Comparison of ENCODE assay signal across 31 cellular contexts in the genomic region with DNA sequence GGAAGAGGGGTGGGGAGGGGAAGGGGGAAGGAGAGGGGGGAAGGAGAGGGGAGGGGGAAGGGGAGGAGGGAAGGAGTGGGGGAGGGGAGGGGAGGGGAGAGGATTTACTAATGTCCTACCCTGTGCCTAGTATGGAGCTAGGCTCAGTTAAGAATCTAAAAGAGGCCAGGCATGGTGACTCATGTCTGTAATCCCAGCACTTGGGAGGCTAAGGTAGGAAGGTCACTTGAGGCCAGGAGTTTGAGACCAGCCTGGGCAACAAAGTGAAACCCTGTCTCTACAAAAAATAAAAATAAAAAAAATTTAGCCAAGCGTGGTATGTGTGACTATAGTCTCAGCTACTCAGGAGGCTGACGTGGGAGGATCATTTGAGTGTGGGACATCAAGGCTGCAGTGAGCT. TPM values are rescaled to one million over a fixed set of nuclear protein-coding genes. Genes with fewer than 3 reads are reported as not detected.
A peak's percentile ranks its signal among the peaks of the same experiment; 100 is the strongest.
DNase-seq lines count a peak whose midpoint lies in the region; ATAC-seq and TF ChIP-seq lines count a peak whose summit lies in the region.
"Had no signal": no experiment of that assay in that cellular context is flagged by ENCODE, and none has a peak within 500 bp of the region (broad histone marks: within the 10 kb centered on the region; RNA-seq: fewer than 3 reads in every experiment).

No MANE protein-coding gene starts in this region.

- H3K23ac ChIP-seq in H9 (ENCODE audit: insufficient read length, low read depth, low read length): no peak overlapping the region

- no peak overlapping the region for H3K56ac ChIP-seq in H9 (ENCODE audit: insufficient read length, low read depth, low read length)

- no CpG with 5 or more reads among the region's 2 CpGs for WGBS in H9 (ENCODE audit: extremely low coverage, insufficient read length, low lambda C conversion rate)

- H3K4me3 Mint-ChIP-seq in activated CD8-positive, alpha-beta T cell treated with anti-CD3 and anti-CD28 coated beads for 36 hours: no peak overlapping the region
- H3K4me3 Mint-ChIP-seq in activated CD8-positive, alpha-beta T cell treated with anti-CD3 and anti-CD28 coated beads, Interleukin-2, amount 10 ng/mL, durations not matched to agents 7 days and 5 days: no peak overlapping the region
- H3K4me3 Mint-ChIP-seq in stimulated activated memory B cell treated with anti-CD40 and anti-IgM and Interleukin-4, amounts not matched to agents 10 μg/mL and 1 μg/mL and 100 μg/mL, for 72 hours: no peak overlapping the region
- no peak overlapping the region for H3K4me3 Mint-ChIP-seq in H9
- H3K4me3 Mint-ChIP-seq: activated CD4-positive, alpha-beta memory T cell treated with anti-CD3 and anti-CD28 coated beads, Interleukin-2, amount 10 ng/mL, durations not matched to agents 7 days and 5 days; CD4-positive, CD25-positive, alpha-beta regulatory T cell had no signal

- H3K79me2 ChIP-seq in H9 (ENCODE audit: insufficient read depth, low read length): no peaks in the 10 kb centered on the region

- ATAC-seq in activated CD8-positive, alpha-beta T cell treated with anti-CD3 and anti-CD28 coated beads for 36 hours: peak; percentile 10
- ATAC-seq in activated CD8-positive, alpha-beta T cell treated with anti-CD3 and anti-CD28 coated beads, Interleukin-2, amount 10 ng/mL, durations not matched to agents 7 days and 5 days: no peak
- no peak for ATAC-seq in stimulated activated memory B cell treated with anti-CD40 and anti-IgM and Interleukin-4, amounts not matched to agents 10 μg/mL and 1 μg/mL and 100 μg/mL, for 72 hours
- ATAC-seq in HG03139 (IDR thresholded peaks at IDR 0.05; ENCODE audit: unreplicated experiment): no peak
- ATAC-seq: A549; activated naive CD4-positive, alpha-beta T cell treated with anti-CD3 and anti-CD28 coated beads, Interleukin-2, amount 50 U/mL, for 72 hours; left cardiac atrium; mucosa of descending colon; upper lobe of right lung had no signal

- no peak overlapping the region for H3K18ac ChIP-seq in H9 (ENCODE audit: insufficient read length, low read depth, low read length)

- H3K27me3 Mint-ChIP-seq in activated CD8-positive, alpha-beta T cell treated with anti-CD3 and anti-CD28 coated beads for 36 hours: no peaks in the 10 kb centered on the region
- H3K27me3 Mint-ChIP-seq in activated CD8-positive, alpha-beta T cell treated with anti-CD3 and anti-CD28 coated beads, Interleukin-2, amount 10 ng/mL, durations not matched to agents 7 days and 5 days (ENCODE audit: low read depth): no peaks in the 10 kb centered on the region
- no peaks in the 10 kb centered on the region for H3K27me3 Mint-ChIP-seq in stimulated activated memory B cell treated with anti-CD40 and anti-IgM and Interleukin-4, amounts not matched to agents 10 μg/mL and 1 μg/mL and 100 μg/mL, for 72 hours
- no peaks in the 10 kb centered on the region for H3K27me3 Mint-ChIP-seq in H9 (ENCODE audit: low read depth)
- H3K27me3 Mint-ChIP-seq: activated CD4-positive, alpha-beta memory T cell treated with anti-CD3 and anti-CD28 coated beads, Interleukin-2, amount 10 ng/mL, durations not matched to agents 7 days and 5 days; CD4-positive, CD25-positive, alpha-beta regulatory T cell had no signal

- no peak for DNase-seq in activated CD8-positive, alpha-beta T cell treated with anti-CD3 and anti-CD28 coated beads for 36 hours
- DNase-seq in activated CD8-positive, alpha-beta T cell treated with anti-CD3 and anti-CD28 coated beads, Interleukin-2, amount 10 ng/mL, durations not matched to agents 7 days and 5 days: no peak
- peak; percentile 28 for DNase-seq in HT1080 (ENCODE audit: low read depth)
- DNase-seq in amniotic epithelial cell (ENCODE audit: low read depth): peak; percentile 12
- DNase-seq in H9: no peak
- DNase-seq in COLO668 (lab: John Stamatoyannopoulos, UW; ENCODE audit: unreplicated experiment): no peak
- DNase-seq: activated CD4-positive, alpha-beta memory T cell treated with anti-CD3 and anti-CD28 coated beads, Interleukin-2, amount 10 ng/mL, durations not matched to agents 7 days and 5 days; activated CD4-positive, alpha-beta T cell treated with anti-CD3 and anti-CD28 coated beads for 1 hour; activated effector memory CD4-positive, alpha-beta T cell treated with Interleukin-2 at 50 U/mL for 16 hours; AML-193; CD4-positive, CD25-positive, alpha-beta regulatory T cell; GOT3; hippocampal formation; Kasumi-1; left cardiac atrium; mucosa of descending colon; NCI-H1048; NCI-H1694; NCI-H446; NCI-H748 treated with DMSO at 0.1 percent for 48 hours; stimulated activated CD4-positive, alpha-beta T cell treated with anti-CD3 and anti-CD28 coated beads, Interleukin-15, amount 100 ng/mL, for 24 hours; stimulated activated naive CD4-positive, alpha-beta T cell; upper lobe of right lung had no signal

- H2BK12ac ChIP-seq in H9 (ENCODE audit: insufficient read length, low read depth, low read length): no peak overlapping the region

- no peak overlapping the region for H3K14ac ChIP-seq in H9 (ENCODE audit: insufficient read depth, low read length)

- no peak overlapping the region for H2BK20ac ChIP-seq in H9 (ENCODE audit: low read depth, low read length, poor library complexity, severe bottlenecking)

- no peak overlapping the region for H2AFZ ChIP-seq in H9 (ENCODE audit: low read length)

- H2AK5ac ChIP-seq in H9 (ENCODE audit: insufficient read length, low read length): no peak overlapping the region

- H4K91ac ChIP-seq in H9 (ENCODE audit: insufficient read length, low read depth, low read length): no peak overlapping the region

- CTCF ChIA-PET in activated CD8-positive, alpha-beta T cell treated with anti-CD3 and anti-CD28 coated beads for 36 hours (lab: Charles Lee): no interaction called here
- CTCF ChIA-PET in activated CD8-positive, alpha-beta T cell treated with anti-CD3 and anti-CD28 coated beads, Interleukin-2, amount 10 ng/mL, durations not matched to agents 7 days and 5 days (lab: Charles Lee): interaction anchor here (0.6 to 1.7 kb wide), 2 partner anchors 28 to 32 kb away, joined by 5 read pairs; no protein-coding TSS in a partner anchor

- H3K36me3 Mint-ChIP-seq in activated CD8-positive, alpha-beta T cell treated with anti-CD3 and anti-CD28 coated beads for 36 hours (ENCODE audit: low read depth): peaks cover 20% of the 10 kb centered on the region
- H3K36me3 Mint-ChIP-seq in activated CD8-positive, alpha-beta T cell treated with anti-CD3 and anti-CD28 coated beads, Interleukin-2, amount 10 ng/mL, durations not matched to agents 7 days and 5 days (ENCODE audit: low read depth): peaks cover 37% of the 10 kb centered on the region
- peaks cover 35% of the 10 kb centered on the region for H3K36me3 Mint-ChIP-seq in stimulated activated memory B cell treated with anti-CD40 and anti-IgM and Interleukin-4, amounts not matched to agents 10 μg/mL and 1 μg/mL and 100 μg/mL, for 72 hours
- H3K36me3 Mint-ChIP-seq in H9 (ENCODE audit: insufficient read depth in 1 of 3, low read depth in 3 of 3): peaks cover 8 to 29% (median 28%) of the 10 kb centered on the region in 3 experiments; a peak in 6 of 7 replicates

- no peak overlapping the region for H3T11ph ChIP-seq in H9 (ENCODE audit: low read length)

- H3K9me3 ChIP-seq in H9 (ENCODE audit: control insufficient read depth, low read depth, low read length): no peaks in the 10 kb centered on the region
- H3K9me3 ChIP-seq: A549, breast epithelium, mucosa of descending colon, suprapubic skin, upper lobe of right lung had no signal

- no peak overlapping the region for H4K8ac ChIP-seq in H9 (replicated peaks; ENCODE audit: insufficient read length, low read depth, low read length)

- no peak overlapping the region for H3K4ac ChIP-seq in H9 (ENCODE audit: low read depth, low read length)

- H3K4me2 ChIP-seq in H9 (ENCODE audit: insufficient read depth, insufficient read length, low read length): no peak overlapping the region
- H3K4me2 ChIP-seq: A549 had no signal

- intact Hi-C loops in activated CD8-positive, alpha-beta T cell treated with anti-CD3 and anti-CD28 coated beads for 36 hours (cut with micrococcal nuclease): no loop called here

- H3K79me1 ChIP-seq in H9 (ENCODE audit: insufficient read depth, low read depth, low read length, poor library complexity, severe bottlenecking): no peaks in the 10 kb centered on the region

- H3K27ac Mint-ChIP-seq in activated CD8-positive, alpha-beta T cell treated with anti-CD3 and anti-CD28 coated beads for 36 hours: no peak overlapping the region
- H3K27ac Mint-ChIP-seq in activated CD8-positive, alpha-beta T cell treated with anti-CD3 and anti-CD28 coated beads, Interleukin-2, amount 10 ng/mL, durations not matched to agents 7 days and 5 days: no peak overlapping the region
- peak overlapping the region; percentile 70 for H3K27ac Mint-ChIP-seq in stimulated activated memory B cell treated with anti-CD40 and anti-IgM and Interleukin-4, amounts not matched to agents 10 μg/mL and 1 μg/mL and 100 μg/mL, for 72 hours
- H3K27ac Mint-ChIP-seq in H9: no peak overlapping the region; a peak in 1 of 7 replicates
- H3K27ac Mint-ChIP-seq: activated CD4-positive, alpha-beta memory T cell treated with anti-CD3 and anti-CD28 coated beads, Interleukin-2, amount 10 ng/mL, durations not matched to agents 7 days and 5 days; CD4-positive, CD25-positive, alpha-beta regulatory T cell had no signal

- no peaks in the 10 kb centered on the region for H3K23me2 ChIP-seq in H9 (ENCODE audit: insufficient read length, low read depth, low read length, poor library complexity, severe bottlenecking)

- no peaks in the 10 kb centered on the region for H3K4me1 ChIP-seq in H9 (ENCODE audit: insufficient read depth, low read length)
- H3K4me1 ChIP-seq: breast epithelium, suprapubic skin, upper lobe of right lung had no signal

- H2BK15ac ChIP-seq in H9 (ENCODE audit: low read depth, low read length): no peak overlapping the region

- H3K27ac ChIP-seq in H9 (ENCODE audit: insufficient read length, low read depth, low read length): no peak overlapping the region
- H3K27ac ChIP-seq: A549, breast epithelium, RWPE1, suprapubic skin, upper lobe of right lung had no signal

- no peak overlapping the region for H2BK5ac ChIP-seq in H9 (ENCODE audit: insufficient read length, low read length)

- peaks cover 5% of the 10 kb centered on the region for H3K4me1 Mint-ChIP-seq in activated CD8-positive, alpha-beta T cell treated with anti-CD3 and anti-CD28 coated beads for 36 hours (ENCODE audit: low read depth)
- H3K4me1 Mint-ChIP-seq in activated CD8-positive, alpha-beta T cell treated with anti-CD3 and anti-CD28 coated beads, Interleukin-2, amount 10 ng/mL, durations not matched to agents 7 days and 5 days (ENCODE audit: low read depth): peaks cover 9% of the 10 kb centered on the region
- H3K4me1 Mint-ChIP-seq in stimulated activated memory B cell treated with anti-CD40 and anti-IgM and Interleukin-4, amounts not matched to agents 10 μg/mL and 1 μg/mL and 100 μg/mL, for 72 hours: peaks cover 21% of the 10 kb centered on the region
- H3K4me1 Mint-ChIP-seq in H9: no peaks in the 10 kb centered on the region; a peak in 1 of 4 replicates

- no peak overlapping the region for H4K5ac ChIP-seq in H9 (ENCODE audit: insufficient read length, low read depth, low read length)

- H2BK120ac ChIP-seq in H9 (ENCODE audit: low read depth, low read length, poor library complexity, severe bottlenecking): no peak overlapping the region

- no peaks in the 10 kb centered on the region for H3K27me3 ChIP-seq in H9 (ENCODE audit: insufficient read depth, low read length)
- H3K27me3 ChIP-seq: breast epithelium, suprapubic skin, upper lobe of right lung had no signal

- POLR2A ChIA-PET in activated CD8-positive, alpha-beta T cell treated with anti-CD3 and anti-CD28 coated beads for 36 hours (lab: Charles Lee): interaction anchor here (0.7 kb wide), 1 partner anchor 298 kb away, joined by 3 read pairs; no protein-coding TSS in a partner anchor
- POLR2A ChIA-PET in activated CD8-positive, alpha-beta T cell treated with anti-CD3 and anti-CD28 coated beads, Interleukin-2, amount 10 ng/mL, durations not matched to agents 7 days and 5 days (lab: Charles Lee): interaction anchor here (0.7 kb wide), 1 partner anchor 27 kb away, joined by 3 read pairs; no protein-coding TSS in a partner anchor

- no peaks in the 10 kb centered on the region for H4K20me1 ChIP-seq in H9 (ENCODE audit: control insufficient read depth, insufficient read depth, insufficient read length)

- H3K9me3 Mint-ChIP-seq in activated CD8-positive, alpha-beta T cell treated with anti-CD3 and anti-CD28 coated beads for 36 hours: no peaks in the 10 kb centered on the region
- H3K9me3 Mint-ChIP-seq in activated CD8-positive, alpha-beta T cell treated with anti-CD3 and anti-CD28 coated beads, Interleukin-2, amount 10 ng/mL, durations not matched to agents 7 days and 5 days (ENCODE audit: insufficient read depth): no peaks in the 10 kb centered on the region
- no peaks in the 10 kb centered on the region for H3K9me3 Mint-ChIP-seq in stimulated activated memory B cell treated with anti-CD40 and anti-IgM and Interleukin-4, amounts not matched to agents 10 μg/mL and 1 μg/mL and 100 μg/mL, for 72 hours
- no peaks in the 10 kb centered on the region; a peak in 1 of 5 replicates for H3K9me3 Mint-ChIP-seq in H9
- H3K9me3 Mint-ChIP-seq: activated CD4-positive, alpha-beta memory T cell treated with anti-CD3 and anti-CD28 coated beads, Interleukin-2, amount 10 ng/mL, durations not matched to agents 7 days and 5 days; activated naive CD4-positive, alpha-beta T cell treated with anti-CD3 and anti-CD28 coated beads, Interleukin-2, amount 50 U/mL, for 72 hours; CD4-positive, CD25-positive, alpha-beta regulatory T cell had no signal

- TF ChIP-seq CTCF in activated CD8-positive, alpha-beta T cell treated with anti-CD3 and anti-CD28 coated beads for 36 hours (IDR thresholded peaks at IDR 0.05): no peak
- no peak for TF ChIP-seq CTCF in H9 (conservative IDR thresholded peaks at IDR 0.05)

- H3K9ac ChIP-seq in H9 (ENCODE audit: extremely low read depth, insufficient read length, low read length): no peak overlapping the region

RNA-seq across cellular contexts. Expression of a gene that starts 13.0 kb away (rescaled TPM):
- 10 to 100 TPM; 23.2 to 24.6 TPM for total RNA-seq in activated CD8-positive, alpha-beta T cell treated with anti-CD3 and anti-CD28 coated beads for 36 hours
- total RNA-seq in activated CD8-positive, alpha-beta T cell treated with anti-CD3 and anti-CD28 coated beads, Interleukin-2, amount 10 ng/mL, durations not matched to agents 7 days and 5 days: 10 to 100 TPM; 30.1 to 30.3 TPM
- total RNA-seq in HT1080 (2014; rRNA removed; shearing (Covaris generic)): 21.2 and 25.1 TPM in 2 replicates
- polyA plus RNA-seq in HT1080 (2015; cell fraction: cytosol; rRNA removed): 37.6 and 43.2 TPM in 2 replicates
- polyA plus RNA-seq in HT1080 (2015; cell fraction: nucleus; rRNA removed): 16.1 and 17.5 TPM in 2 replicates
- 13.1 and 13.2 TPM in 2 replicates for total RNA-seq in H9 (2021)

RNA-seq across cellular contexts. Expression of a gene that starts 24.5 kb away (rescaled TPM):
- total RNA-seq in activated CD8-positive, alpha-beta T cell treated with anti-CD3 and anti-CD28 coated beads for 36 hours: under 1 TPM; 0.20 to 0.40 TPM
- under 1 TPM; 0.18 to 0.42 TPM for total RNA-seq in activated CD8-positive, alpha-beta T cell treated with anti-CD3 and anti-CD28 coated beads, Interleukin-2, amount 10 ng/mL, durations not matched to agents 7 days and 5 days
- total RNA-seq in HT1080 (2014; rRNA removed; shearing (Covaris generic)): 0.10 TPM in 1 of 2 replicates, not detected in the other
- polyA plus RNA-seq in HT1080 (2015; cell fraction: cytosol; rRNA removed): 0.14 TPM in 1 of 2 replicates, not detected in the other
- polyA plus RNA-seq in HT1080 (2015; cell fraction: nucleus; rRNA removed): 0.80 and 2.0 TPM in 2 replicates
- not detected in 2 replicates for total RNA-seq in H9 (2021)
- total RNA-seq: SK-MEL-5 had no signal
- polyA plus RNA-seq: CD4-positive, CD25-positive, alpha-beta regulatory T cell had no signal

Comparison
In these comparisons a context has a peak if more than half of its experiments do, and no peak if none do; other contexts are left out.
1. DNase-seq: peak in HT1080 (single experiment) and amniotic epithelial cell (single experiment); none in activated CD8-positive, alpha-beta T cell treated with anti-CD3 and anti-CD28 coated beads for 36 hours (single experiment), activated CD8-positive, alpha-beta T cell treated with anti-CD3 and anti-CD28 coated beads, Interleukin-2, amount 10 ng/mL, durations not matched to agents 7 days and 5 days (single experiment), H9 (single experiment) and COLO668 (single experiment).